8 cellular contexts compared by ENCODE assay signal in genomic region chr6:30730611-30731435, GRCh38. TPM values are rescaled to one million over a fixed set of nuclear protein-coding genes. Genes with fewer than 3 reads are reported as not detected.
DNase-seq lines count a peak whose midpoint lies in the region; ATAC-seq and TF ChIP-seq lines count a peak whose summit lies in the region.

No MANE protein-coding gene starts in this region.

- BruUV-seq in A673 (replicated peaks; lab: Mats Ljungman, UMichigan) = no TSS peak

- DNase-seq in A673 (ENCODE audit: low spot score) = peak; percentile 69
- DNase-seq in NCI-H1092 (lab: John Stamatoyannopoulos, UW) = peak; percentile 23
- peak; percentile 88 for DNase-seq in astrocyte of the hippocampus (ENCODE audit: low read depth, low spot score)
- DNase-seq in immature natural killer cell = peak; percentile 49 to 66 (median 58)
- DNase-seq in stimulated activated CD4-positive, alpha-beta T cell treated with anti-CD3 and anti-CD28 coated beads, Interleukin-1b, Interleukin-23, amount 100 ng/mL, for 24 hours (ENCODE audit: low read depth in 4 of 4, low spot score in 1 of 4) = peak in 3 of 4 experiments; percentile 64 to 82 (median 79)

- H3K4me3 Mint-ChIP-seq in T-helper 1 cell treated with Interleukin-12 subunit alpha and Interleukin-12 subunit beta and Interleukin-4 antibody, amounts not matched to agents 30 μg/mL and 1 μg/mL, for 36 hours = peak overlapping the region; percentile 42
- peak overlapping the region in 1 of 5 donors; percentile 6 for H3K4me3 Mint-ChIP-seq in immature natural killer cell

- H3K36me3 ChIP-seq in A673 (ENCODE audit: insufficient read depth, low read length, poor library complexity, severe bottlenecking) = peaks cover 40% of the 10 kb centered on the region

- intact Hi-C loops in A673 (cut with micrococcal nuclease; ENCODE audit: unreplicated experiment) = no loop called here

- H3K4me1 ChIP-seq in A673 (ENCODE audit: insufficient read depth, low read length, poor library complexity, severe bottlenecking) = peaks cover 5% of the 10 kb centered on the region

- no peaks in the 10 kb centered on the region for H3K9me3 ChIP-seq in A673 (ENCODE audit: low read depth, low read length, poor library complexity, severe bottlenecking)

- no peaks in the 10 kb centered on the region for H3K9me3 Mint-ChIP-seq in T-helper 1 cell treated with Interleukin-12 subunit alpha and Interleukin-12 subunit beta and Interleukin-4 antibody, amounts not matched to agents 30 μg/mL and 1 μg/mL, for 36 hours
- H3K9me3 Mint-ChIP-seq in immature natural killer cell = no peaks in the 10 kb centered on the region

- no peaks in the 10 kb centered on the region for H3K27me3 ChIP-seq in A673 (replicated peaks; ENCODE audit: insufficient read depth, low read depth, low read length, poor library complexity)

- peak; percentile 58 for ATAC-seq in GM19351 (IDR thresholded peaks at IDR 0.05; ENCODE audit: unreplicated experiment)
- no peak for ATAC-seq in HG03139 (IDR thresholded peaks at IDR 0.05; ENCODE audit: unreplicated experiment)

- H3K27me3 Mint-ChIP-seq in T-helper 1 cell treated with Interleukin-12 subunit alpha and Interleukin-12 subunit beta and Interleukin-4 antibody, amounts not matched to agents 30 μg/mL and 1 μg/mL, for 36 hours (ENCODE audit: low read depth) = no peaks in the 10 kb centered on the region
- H3K27me3 Mint-ChIP-seq in immature natural killer cell (ENCODE audit: low read depth in 3 of 3) = no peaks in the 10 kb centered on the region

- POLR2A ChIA-PET in A673 (lab: Charles Lee; ENCODE audit: low non-redundant PET) = interaction anchor here (0.6 kb wide), 2 partner anchors 58 to 1455 kb away, joined by 3 to 8 read pairs; no protein-coding TSS in a partner anchor

- H3K27ac Mint-ChIP-seq in T-helper 1 cell treated with Interleukin-12 subunit alpha and Interleukin-12 subunit beta and Interleukin-4 antibody, amounts not matched to agents 30 μg/mL and 1 μg/mL, for 36 hours = no peak overlapping the region
- no peak overlapping the region for H3K27ac Mint-ChIP-seq in immature natural killer cell

- CTCF ChIA-PET in A673 (lab: Charles Lee) = interaction anchor here (0.6 to 2.7 kb wide), 8 partner anchors 48 to 357 kb away, joined by 3 to 30 read pairs (median 4); no protein-coding TSS in a partner anchor

- no peak overlapping the region for H3K27ac ChIP-seq in A673 (ENCODE audit: low read depth, low read length, poor library complexity, severe bottlenecking)

- TF ChIP-seq CTCF in A673 (conservative IDR thresholded peaks at IDR 0.05; ENCODE audit: low read depth, low read length) = peak; percentile 62

- H3K4me1 Mint-ChIP-seq in T-helper 1 cell treated with Interleukin-12 subunit alpha and Interleukin-12 subunit beta and Interleukin-4 antibody, amounts not matched to agents 30 μg/mL and 1 μg/mL, for 36 hours (ENCODE audit: low read depth) = peaks cover 37% of the 10 kb centered on the region
- H3K4me1 Mint-ChIP-seq in immature natural killer cell = peaks cover 21 to 24% of the 10 kb centered on the region in 2 donors

- no peak overlapping the region for H3K4me3 ChIP-seq in A673 (ENCODE audit: low read depth, low read length, poor library complexity, severe bottlenecking)

- H3K36me3 Mint-ChIP-seq in T-helper 1 cell treated with Interleukin-12 subunit alpha and Interleukin-12 subunit beta and Interleukin-4 antibody, amounts not matched to agents 30 μg/mL and 1 μg/mL, for 36 hours (ENCODE audit: low read depth) = peaks cover 44% of the 10 kb centered on the region
- H3K36me3 Mint-ChIP-seq in immature natural killer cell = peaks cover 0 to 26% (median 6%) of the 10 kb centered on the region in 3 donors

RNA-seq across cellular contexts. Expression of gene TUBB, which starts 10.7 kb away (rescaled TPM):
- 1,864 and 1,936 TPM in 2 replicates for total RNA-seq in A673 (2021)
- 100 to 1,000 TPM in 1 of 3 donors, 10 to 100 TPM in 2; 80.8 to 215 (median 84.0) TPM for polyA plus RNA-seq in immature natural killer cell

RNA-seq across cellular contexts. Expression of gene FLOT1, which starts 11.7 kb away (rescaled TPM):
- total RNA-seq in A673 (2021) = 116 and 120 TPM in 2 replicates
- polyA plus RNA-seq in immature natural killer cell = 100 to 1,000 TPM; 148 to 214 (median 174) TPM

RNA-seq across cellular contexts. Expression of gene IER3, which starts 13.5 kb away (rescaled TPM):
- total RNA-seq in A673 (2021) = 33.5 and 34.6 TPM in 2 replicates
- polyA plus RNA-seq in immature natural killer cell = 1 to 10 TPM; 1.0 to 2.7 (median 1.6) TPM

RNA-seq across cellular contexts. Expression of gene MDC1, which starts 13.7 kb away (rescaled TPM):
- 52.9 and 53.4 TPM in 2 replicates for total RNA-seq in A673 (2021)
- polyA plus RNA-seq in immature natural killer cell = 10 to 100 TPM in 1 of 3 donors, 1 to 10 TPM in 1, not detected in 1; 3.0 to 16.5 TPM

RNA-seq across cellular contexts. Expression of gene NRM, which starts 40.0 kb away (rescaled TPM):
- 49.8 and 54.4 TPM in 2 replicates for total RNA-seq in A673 (2021)
- 10 to 100 TPM in 1 of 3 donors, 1 to 10 TPM in 2; 6.7 to 20.1 (median 8.4) TPM for polyA plus RNA-seq in immature natural killer cell

Comparison
In these comparisons a context has a peak if more than half of its experiments do, and no peak if none do; other contexts are left out.
1. DNase-seq: peak in every context shown above with its lines; median percentile 88 in astrocyte of the hippocampus; 79 in stimulated activated CD4-positive, alpha-beta T cell treated with anti-CD3 and anti-CD28 coated beads, Interleukin-1b, Interleukin-23, amount 100 ng/mL, for 24 hours; 69 in A673; 58 in immature natural killer cell; 23 in NCI-H1092.